In the genomic region with DNA sequence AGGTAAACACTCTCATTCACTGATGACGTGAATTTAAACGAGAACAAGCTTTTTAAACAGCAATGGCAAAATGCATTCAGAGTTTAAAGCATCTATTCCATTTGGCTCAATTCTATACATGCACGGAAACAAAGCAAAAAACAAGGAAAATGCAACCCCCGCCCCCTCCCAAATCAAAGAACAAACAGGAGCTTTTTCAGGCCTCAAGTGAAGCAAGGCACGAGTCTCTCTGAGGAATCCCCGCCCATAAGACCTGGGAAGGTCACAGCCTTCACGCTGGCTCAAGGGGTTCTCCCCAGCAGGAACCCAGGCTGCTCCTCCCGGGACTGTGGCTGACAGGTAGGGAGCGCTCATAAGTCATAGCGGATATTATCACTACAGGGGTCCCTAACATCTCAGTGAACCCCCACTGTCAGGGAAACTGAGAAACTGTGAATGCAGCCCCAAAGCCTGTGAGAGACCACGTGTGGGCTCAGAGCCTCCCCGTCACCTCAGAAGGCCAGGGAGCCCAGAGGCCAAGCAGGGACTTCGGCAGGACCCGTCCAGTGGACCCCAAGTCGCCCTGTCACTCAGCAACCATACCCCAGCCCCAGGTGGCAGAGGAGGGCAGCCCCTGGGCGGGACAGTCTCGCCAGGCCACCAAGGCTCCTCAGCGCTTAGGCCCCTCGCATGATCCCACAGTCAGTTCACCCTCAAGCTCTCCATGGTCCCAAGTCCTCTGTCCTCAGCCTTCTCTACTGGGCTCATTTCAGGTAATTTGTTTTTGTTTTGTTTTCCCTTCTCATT, we compare ENCODE assay signal across 3 cellular contexts.
TF ChIP-seq lines count a peak whose summit lies in the region.

No MANE protein-coding gene starts in this region.

TF ChIP-seq in HEK293T, 16 proteins besides CTCF, POLR2A, EP300 and RAD21:
- TF ChIP-seq L3MBTL2 (conservative IDR thresholded peaks at IDR 0.05) (peak; percentile 56), LEF1 (IDR thresholded peaks at IDR 0.05; ENCODE audit: borderline replicate concordance) (no peak), NFRKB (IDR thresholded peaks at IDR 0.05) (no peak), FOXM1 (IDR thresholded peaks at IDR 0.05; ENCODE audit: borderline replicate concordance) (no peak), CTBP1 (IDR thresholded peaks at IDR 0.05; ENCODE audit: borderline replicate concordance) (no peak)

TF ChIP-seq in H1, 55 proteins besides CTCF, POLR2A, EP300 and RAD21 (continues in another document):
- TF ChIP-seq TCF12 (IDR thresholded peaks at IDR 0.05; ENCODE audit: low read depth, low read length) (no peak), CHD2 (IDR thresholded peaks at IDR 0.05; ENCODE audit: low read length) (no peak), RXRA (IDR thresholded peaks at IDR 0.05; ENCODE audit: insufficient read depth, low read depth, low read length) (no peak), SIRT6 (IDR thresholded peaks at IDR 0.05; ENCODE audit: low read length) (no peak), SIN3A (conservative IDR thresholded peaks at IDR 0.05 in 1 of 2, IDR thresholded peaks at IDR 0.05 in 1 of 2; ENCODE audit: low read depth in 1 of 2, low read length in 2 of 2) (no peak), YY1 (IDR thresholded peaks at IDR 0.05; ENCODE audit: low read depth, low read length) (no peak), BCL11A (IDR thresholded peaks at IDR 0.05; ENCODE audit: low read depth in 2 of 2, low read length in 2 of 2) (no peak), KDM4A (IDR thresholded peaks at IDR 0.05; ENCODE audit: low read depth, low read length, severe bottlenecking) (no peak), FOSL1 (IDR thresholded peaks at IDR 0.05; ENCODE audit: insufficient read depth, low read depth, low read length) (no peak)
- TF ChIP-seq, protein P1, sequence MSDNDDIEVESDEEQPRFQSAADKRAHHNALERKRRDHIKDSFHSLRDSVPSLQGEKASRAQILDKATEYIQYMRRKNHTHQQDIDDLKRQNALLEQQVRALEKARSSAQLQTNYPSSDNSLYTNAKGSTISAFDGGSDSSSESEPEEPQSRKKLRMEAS (IDR thresholded peaks at IDR 0.05), result peak; percentile 63; the same call in 1 of the 2 replicates
- TF ChIP-seq, protein P2, sequence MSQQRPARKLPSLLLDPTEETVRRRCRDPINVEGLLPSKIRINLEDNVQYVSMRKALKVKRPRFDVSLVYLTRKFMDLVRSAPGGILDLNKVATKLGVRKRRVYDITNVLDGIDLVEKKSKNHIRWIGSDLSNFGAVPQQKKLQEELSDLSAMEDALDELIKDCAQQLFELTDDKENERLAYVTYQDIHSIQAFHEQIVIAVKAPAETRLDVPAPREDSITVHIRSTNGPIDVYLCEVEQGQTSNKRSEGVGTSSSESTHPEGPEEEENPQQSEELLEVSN (IDR thresholded peaks at IDR 0.05), result peak; percentile 79
- TF ChIP-seq, protein P3, sequence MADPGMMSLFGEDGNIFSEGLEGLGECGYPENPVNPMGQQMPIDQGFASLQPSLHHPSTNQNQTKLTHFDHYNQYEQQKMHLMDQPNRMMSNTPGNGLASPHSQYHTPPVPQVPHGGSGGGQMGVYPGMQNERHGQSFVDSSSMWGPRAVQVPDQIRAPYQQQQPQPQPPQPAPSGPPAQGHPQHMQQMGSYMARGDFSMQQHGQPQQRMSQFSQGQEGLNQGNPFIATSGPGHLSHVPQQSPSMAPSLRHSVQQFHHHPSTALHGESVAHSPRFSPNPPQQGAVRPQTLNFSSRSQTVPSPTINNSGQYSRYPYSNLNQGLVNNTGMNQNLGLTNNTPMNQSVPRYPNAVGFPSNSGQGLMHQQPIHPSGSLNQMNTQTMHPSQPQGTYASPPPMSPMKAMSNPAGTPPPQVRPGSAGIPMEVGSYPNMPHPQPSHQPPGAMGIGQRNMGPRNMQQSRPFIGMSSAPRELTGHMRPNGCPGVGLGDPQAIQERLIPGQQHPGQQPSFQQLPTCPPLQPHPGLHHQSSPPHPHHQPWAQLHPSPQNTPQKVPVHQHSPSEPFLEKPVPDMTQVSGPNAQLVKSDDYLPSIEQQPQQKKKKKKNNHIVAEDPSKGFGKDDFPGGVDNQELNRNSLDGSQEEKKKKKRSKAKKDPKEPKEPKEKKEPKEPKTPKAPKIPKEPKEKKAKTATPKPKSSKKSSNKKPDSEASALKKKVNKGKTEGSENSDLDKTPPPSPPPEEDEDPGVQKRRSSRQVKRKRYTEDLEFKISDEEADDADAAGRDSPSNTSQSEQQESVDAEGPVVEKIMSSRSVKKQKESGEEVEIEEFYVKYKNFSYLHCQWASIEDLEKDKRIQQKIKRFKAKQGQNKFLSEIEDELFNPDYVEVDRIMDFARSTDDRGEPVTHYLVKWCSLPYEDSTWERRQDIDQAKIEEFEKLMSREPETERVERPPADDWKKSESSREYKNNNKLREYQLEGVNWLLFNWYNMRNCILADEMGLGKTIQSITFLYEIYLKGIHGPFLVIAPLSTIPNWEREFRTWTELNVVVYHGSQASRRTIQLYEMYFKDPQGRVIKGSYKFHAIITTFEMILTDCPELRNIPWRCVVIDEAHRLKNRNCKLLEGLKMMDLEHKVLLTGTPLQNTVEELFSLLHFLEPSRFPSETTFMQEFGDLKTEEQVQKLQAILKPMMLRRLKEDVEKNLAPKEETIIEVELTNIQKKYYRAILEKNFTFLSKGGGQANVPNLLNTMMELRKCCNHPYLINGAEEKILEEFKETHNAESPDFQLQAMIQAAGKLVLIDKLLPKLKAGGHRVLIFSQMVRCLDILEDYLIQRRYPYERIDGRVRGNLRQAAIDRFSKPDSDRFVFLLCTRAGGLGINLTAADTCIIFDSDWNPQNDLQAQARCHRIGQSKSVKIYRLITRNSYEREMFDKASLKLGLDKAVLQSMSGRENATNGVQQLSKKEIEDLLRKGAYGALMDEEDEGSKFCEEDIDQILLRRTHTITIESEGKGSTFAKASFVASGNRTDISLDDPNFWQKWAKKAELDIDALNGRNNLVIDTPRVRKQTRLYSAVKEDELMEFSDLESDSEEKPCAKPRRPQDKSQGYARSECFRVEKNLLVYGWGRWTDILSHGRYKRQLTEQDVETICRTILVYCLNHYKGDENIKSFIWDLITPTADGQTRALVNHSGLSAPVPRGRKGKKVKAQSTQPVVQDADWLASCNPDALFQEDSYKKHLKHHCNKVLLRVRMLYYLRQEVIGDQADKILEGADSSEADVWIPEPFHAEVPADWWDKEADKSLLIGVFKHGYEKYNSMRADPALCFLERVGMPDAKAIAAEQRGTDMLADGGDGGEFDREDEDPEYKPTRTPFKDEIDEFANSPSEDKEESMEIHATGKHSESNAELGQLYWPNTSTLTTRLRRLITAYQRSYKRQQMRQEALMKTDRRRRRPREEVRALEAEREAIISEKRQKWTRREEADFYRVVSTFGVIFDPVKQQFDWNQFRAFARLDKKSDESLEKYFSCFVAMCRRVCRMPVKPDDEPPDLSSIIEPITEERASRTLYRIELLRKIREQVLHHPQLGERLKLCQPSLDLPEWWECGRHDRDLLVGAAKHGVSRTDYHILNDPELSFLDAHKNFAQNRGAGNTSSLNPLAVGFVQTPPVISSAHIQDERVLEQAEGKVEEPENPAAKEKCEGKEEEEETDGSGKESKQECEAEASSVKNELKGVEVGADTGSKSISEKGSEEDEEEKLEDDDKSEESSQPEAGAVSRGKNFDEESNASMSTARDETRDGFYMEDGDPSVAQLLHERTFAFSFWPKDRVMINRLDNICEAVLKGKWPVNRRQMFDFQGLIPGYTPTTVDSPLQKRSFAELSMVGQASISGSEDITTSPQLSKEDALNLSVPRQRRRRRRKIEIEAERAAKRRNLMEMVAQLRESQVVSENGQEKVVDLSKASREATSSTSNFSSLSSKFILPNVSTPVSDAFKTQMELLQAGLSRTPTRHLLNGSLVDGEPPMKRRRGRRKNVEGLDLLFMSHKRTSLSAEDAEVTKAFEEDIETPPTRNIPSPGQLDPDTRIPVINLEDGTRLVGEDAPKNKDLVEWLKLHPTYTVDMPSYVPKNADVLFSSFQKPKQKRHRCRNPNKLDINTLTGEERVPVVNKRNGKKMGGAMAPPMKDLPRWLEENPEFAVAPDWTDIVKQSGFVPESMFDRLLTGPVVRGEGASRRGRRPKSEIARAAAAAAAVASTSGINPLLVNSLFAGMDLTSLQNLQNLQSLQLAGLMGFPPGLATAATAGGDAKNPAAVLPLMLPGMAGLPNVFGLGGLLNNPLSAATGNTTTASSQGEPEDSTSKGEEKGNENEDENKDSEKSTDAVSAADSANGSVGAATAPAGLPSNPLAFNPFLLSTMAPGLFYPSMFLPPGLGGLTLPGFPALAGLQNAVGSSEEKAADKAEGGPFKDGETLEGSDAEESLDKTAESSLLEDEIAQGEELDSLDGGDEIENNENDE (IDR thresholded peaks at IDR 0.05; ENCODE audit: insufficient replicate concordance, low read length), result no peak

TF ChIP-seq in GM12891, 5 proteins besides CTCF, POLR2A, EP300 and RAD21:
- no peak for TF ChIP-seq POU2F2 (IDR thresholded peaks at IDR 0.05; ENCODE audit: low read depth, low read length)
- TF ChIP-seq POLR2AphosphoS5 (IDR thresholded peaks at IDR 0.05; ENCODE audit: low read depth, low read length), result no peak
- no peak for TF ChIP-seq PAX5 (IDR thresholded peaks at IDR 0.05; ENCODE audit: insufficient read depth, low read length, severe bottlenecking)
- TF ChIP-seq TAF1 (IDR thresholded peaks at IDR 0.05; ENCODE audit: low read depth, low read length), result no peak
- TF ChIP-seq SPI1 (IDR thresholded peaks at IDR 0.05; ENCODE audit: low read depth, low read length), result no peak
